In the genomic region with DNA sequence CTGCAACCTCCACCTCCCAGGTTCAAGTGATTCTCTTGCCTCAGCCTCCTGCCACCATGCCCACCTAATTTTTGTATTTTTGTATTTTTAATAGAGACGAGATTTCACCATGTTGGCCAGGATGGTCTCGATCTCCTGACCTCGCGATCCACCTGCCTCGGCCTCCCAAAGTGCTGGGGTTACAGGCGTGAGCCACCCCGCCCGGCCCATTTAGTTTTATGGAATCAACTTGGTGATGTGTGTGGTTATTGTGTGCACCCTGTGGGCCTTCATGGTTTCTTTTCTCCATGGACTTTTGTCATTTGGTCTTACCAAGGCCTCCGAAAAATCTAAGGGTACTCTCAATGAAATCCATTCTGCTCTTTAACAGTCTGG, we compare ENCODE assay signal across 8 cellular contexts. TPM values are rescaled to one million over a fixed set of nuclear protein-coding genes. Genes with fewer than 3 reads are reported as not detected.
DNase-seq lines count a peak whose midpoint lies in the region; ATAC-seq and TF ChIP-seq lines count a peak whose summit lies in the region.
"Not testable (repeated sequence)": the region's sequence is repeated elsewhere in the genome, so short reads cannot be mapped to it uniquely, and the experiment has no call there.

No MANE protein-coding gene starts in this region.

- not testable (repeated sequence) for H3K27me3 Mint-ChIP-seq in CD4-positive, alpha-beta T cell; activated naive CD8-positive, alpha-beta T cell treated with anti-CD3 and anti-CD28 coated beads for 36 hours; immature natural killer cell (ENCODE audit: low read depth in 3 of 3); stimulated activated memory B cell treated with anti-CD40 and anti-IgM and Interleukin-4, amounts not matched to agents 10 μg/mL and 1 μg/mL and 100 μg/mL, for 72 hours

- CTCF ChIA-PET in CD4-positive, alpha-beta T cell (lab: Charles Lee), result interaction anchor here (0.6 kb wide), 1 partner anchor 13 kb away, joined by 3 read pairs; no protein-coding TSS in a partner anchor
- CTCF ChIA-PET in RWPE1 (lab: Yijun Ruan, JAX), result not testable (repeated sequence)

- not testable (repeated sequence) for H3K27me3 ChIP-seq in BLaER1 treated with 17β-estradiol and CSF1 and Interleukin-3, amounts not matched to agents 10 nM and 100 nM; CD4-positive, alpha-beta T cell (ENCODE audit: control insufficient read depth, insufficient read depth, low read length); Loucy (ENCODE audit: insufficient read depth, low read length, poor library complexity, severe bottlenecking)

- peaks cover 0 to 31% (median 0%) of the 10 kb centered on the region in 11 experiments; a peak in 2 of 22 replicates for H4K20me1 ChIP-seq in BLaER1 treated with 17β-estradiol and CSF1 and Interleukin-3, amounts not matched to agents 10 nM and 100 nM
- H4K20me1 ChIP-seq in Loucy (ENCODE audit: insufficient read depth, low read length, poor library complexity, severe bottlenecking), result not testable (repeated sequence)

- peaks cover 32 to 50% (median 42%) of the 10 kb centered on the region in 10 experiments for H3K4me1 ChIP-seq in BLaER1 treated with 17β-estradiol and CSF1 and Interleukin-3, amounts not matched to agents 10 nM and 100 nM
- H3K4me1 ChIP-seq in Loucy (ENCODE audit: insufficient read depth, low read length, poor library complexity, severe bottlenecking), result not testable (repeated sequence)

- H3K79me2 ChIP-seq in Loucy (ENCODE audit: insufficient read depth, low read length), result not testable (repeated sequence)

- H3K9me3 Mint-ChIP-seq in CD4-positive, alpha-beta T cell; activated naive CD8-positive, alpha-beta T cell treated with anti-CD3 and anti-CD28 coated beads for 36 hours; immature natural killer cell; stimulated activated memory B cell treated with anti-CD40 and anti-IgM and Interleukin-4, amounts not matched to agents 10 μg/mL and 1 μg/mL and 100 μg/mL, for 72 hours: not testable (repeated sequence)

- TF ChIP-seq CTCF in CD4-positive, alpha-beta T cell (IDR thresholded peaks at IDR 0.05); Loucy (conservative IDR thresholded peaks at IDR 0.05; ENCODE audit: low read length); RWPE1 (conservative IDR thresholded peaks at IDR 0.05; ENCODE audit: low read depth): not testable (repeated sequence)

- not testable (repeated sequence) for H3K9me3 ChIP-seq in BLaER1 treated with 17β-estradiol and CSF1 and Interleukin-3, amounts not matched to agents 10 nM and 100 nM (replicated peaks in 1 of 11); CD4-positive, alpha-beta T cell (ENCODE audit: control insufficient read depth, low read length); Loucy (ENCODE audit: insufficient read depth, low read depth, low read length)

- H3K9me2 ChIP-seq in Loucy (replicated peaks; ENCODE audit: low read depth, low read length), result not testable (repeated sequence)

- H3F3A ChIP-seq in Loucy (ENCODE audit: low read depth), result not testable (repeated sequence)

- peak overlapping the region; percentile 34 for H3K27ac Mint-ChIP-seq in CD4-positive, alpha-beta T cell
- H3K27ac Mint-ChIP-seq in activated naive CD8-positive, alpha-beta T cell treated with anti-CD3 and anti-CD28 coated beads for 36 hours, result peak overlapping the region; percentile 60
- H3K27ac Mint-ChIP-seq in immature natural killer cell, result peak overlapping the region in 1 of 6 donors; percentile 62
- peak overlapping the region; percentile 32 for H3K27ac Mint-ChIP-seq in stimulated activated memory B cell treated with anti-CD40 and anti-IgM and Interleukin-4, amounts not matched to agents 10 μg/mL and 1 μg/mL and 100 μg/mL, for 72 hours

- H2AFZ ChIP-seq in Loucy (ENCODE audit: low read length), result peak overlapping the region; percentile 91

- H3K36me3 Mint-ChIP-seq in CD4-positive, alpha-beta T cell (ENCODE audit: low read depth); activated naive CD8-positive, alpha-beta T cell treated with anti-CD3 and anti-CD28 coated beads for 36 hours; immature natural killer cell: not testable (repeated sequence)
- H3K36me3 Mint-ChIP-seq in stimulated activated memory B cell treated with anti-CD40 and anti-IgM and Interleukin-4, amounts not matched to agents 10 μg/mL and 1 μg/mL and 100 μg/mL, for 72 hours, result peaks cover 18% of the 10 kb centered on the region

- peaks cover 0 to 25% (median 0%) of the 10 kb centered on the region in 11 experiments; a peak in 3 of 22 replicates for H3K36me3 ChIP-seq in BLaER1 treated with 17β-estradiol and CSF1 and Interleukin-3, amounts not matched to agents 10 nM and 100 nM
- H3K36me3 ChIP-seq in Loucy (ENCODE audit: insufficient read depth, low read length), result not testable (repeated sequence)

- intact Hi-C loops in CD4-positive, alpha-beta T cell (cut with DNase I, micrococcal nuclease), result not testable (repeated sequence)

- not testable (repeated sequence) for H3K4me3 Mint-ChIP-seq in CD4-positive, alpha-beta T cell; activated naive CD8-positive, alpha-beta T cell treated with anti-CD3 and anti-CD28 coated beads for 36 hours; stimulated activated memory B cell treated with anti-CD40 and anti-IgM and Interleukin-4, amounts not matched to agents 10 μg/mL and 1 μg/mL and 100 μg/mL, for 72 hours
- H3K4me3 Mint-ChIP-seq in immature natural killer cell, result peak overlapping the region in 3 of 5 donors; percentile 41 to 69 (median 54)

- H3K4me2 ChIP-seq in BLaER1 treated with 17β-estradiol and CSF1 and Interleukin-3, amounts not matched to agents 10 nM and 100 nM, result peak overlapping the region; percentile 50 to 98 (median 89); a peak in 19 of 22 replicates
- peak overlapping the region; percentile 32 for H3K4me2 ChIP-seq in Loucy (ENCODE audit: low read depth, low read length, poor library complexity, severe bottlenecking)

- not testable (repeated sequence) for DNase-seq in CD4-positive, alpha-beta T cell; RWPE1 (ENCODE audit: low spot score); activated naive CD8-positive, alpha-beta T cell treated with anti-CD3 and anti-CD28 coated beads for 36 hours; immature natural killer cell
- DNase-seq in mesenteric fat pad (ENCODE audit: low spot score), result peak; percentile 65

- H3K4me3 ChIP-seq in BLaER1 treated with 17β-estradiol and CSF1 and Interleukin-3, amounts not matched to agents 10 nM and 100 nM; Loucy (ENCODE audit: low read length, poor library complexity, severe bottlenecking): not testable (repeated sequence)

- POLR2A ChIA-PET in CD4-positive, alpha-beta T cell (lab: Charles Lee); RWPE1 (lab: Yijun Ruan, JAX; ENCODE audit: low non-redundant PET): not testable (repeated sequence)

- peaks cover 32% of the 10 kb centered on the region for H3K4me1 Mint-ChIP-seq in CD4-positive, alpha-beta T cell (ENCODE audit: low read depth)
- H3K4me1 Mint-ChIP-seq in activated naive CD8-positive, alpha-beta T cell treated with anti-CD3 and anti-CD28 coated beads for 36 hours, result peaks cover 19% of the 10 kb centered on the region
- peaks cover 41% of the 10 kb centered on the region in 2 donors for H3K4me1 Mint-ChIP-seq in immature natural killer cell
- H3K4me1 Mint-ChIP-seq in stimulated activated memory B cell treated with anti-CD40 and anti-IgM and Interleukin-4, amounts not matched to agents 10 μg/mL and 1 μg/mL and 100 μg/mL, for 72 hours, result peaks cover 22% of the 10 kb centered on the region

- not testable (repeated sequence) for H3K9ac ChIP-seq in BLaER1 treated with 17β-estradiol and CSF1 and Interleukin-3, amounts not matched to agents 10 nM and 100 nM; Loucy (ENCODE audit: low read depth, low read length, poor library complexity, severe bottlenecking)

- H3K27ac ChIP-seq in BLaER1 treated with 17β-estradiol and CSF1 and Interleukin-3, amounts not matched to agents 10 nM and 100 nM, result 0 out of 22 replicates have a peak overlapping the region, but pooled peaks of 1 of the 11 experiments have one; percentile 73
- H3K27ac ChIP-seq in CD4-positive, alpha-beta T cell (ENCODE audit: low read depth, low read length), result not testable (repeated sequence)
- H3K27ac ChIP-seq in RWPE1, result peak overlapping the region; percentile 12; the same call in 1 of the 2 replicates

- ATAC-seq in CD4-positive, alpha-beta T cell (ENCODE audit: poor library complexity); stimulated activated memory B cell treated with anti-CD40 and anti-IgM and Interleukin-4, amounts not matched to agents 10 μg/mL and 1 μg/mL and 100 μg/mL, for 72 hours: not testable (repeated sequence)

RNA-seq across cellular contexts. Expression of a gene that starts 47.5 kb away (rescaled TPM):
- under 1 TPM; 0.52 to 0.75 TPM for total RNA-seq in CD4-positive, alpha-beta T cell
- total RNA-seq in activated naive CD8-positive, alpha-beta T cell treated with anti-CD3 and anti-CD28 coated beads for 36 hours, result under 1 TPM; 0.21 to 0.22 TPM
- polyA plus RNA-seq in immature natural killer cell, result under 1 TPM; 0.18 to 0.58 (median 0.38) TPM
- 3.2 TPM for total RNA-seq in mesenteric fat pad
